Comparison of ENCODE assay signal across 8 cellular contexts in genomic region chr7:131507592-131508331, GRCh38. TPM values are rescaled to one million over a fixed set of nuclear protein-coding genes. Genes with fewer than 3 reads are reported as not detected.
DNase-seq lines count a peak whose midpoint lies in the region; TF ChIP-seq lines count a peak whose summit lies in the region.

No MANE protein-coding gene starts in this region.

- H3K14ac ChIP-seq in neuronal stem cell (ENCODE audit: low read length): no peak overlapping the region

- TF ChIP-seq CTCF in GM20000 (IDR thresholded peaks at IDR 0.05; ENCODE audit: extremely low read depth, missing control alignments) (peak; percentile 72), KMS-11 (conservative IDR thresholded peaks at IDR 0.05; ENCODE audit: low read depth, low read length) (peak; percentile 98), fibroblast of the aortic adventitia (IDR thresholded peaks at IDR 0.05; ENCODE audit: insufficient read depth, low read length) (peak; percentile 95), stomach (IDR thresholded peaks at IDR 0.05) (peak in 5 of 7 experiments; percentile 72 to 88 (median 84))

- H3K79me2 ChIP-seq in KMS-11 (ENCODE audit: insufficient read depth, low read depth): no peaks in the 10 kb centered on the region

- H2BK15ac ChIP-seq in neuronal stem cell (ENCODE audit: low read length): no peak overlapping the region

- intact Hi-C loops in stomach (cut with DNase I; ENCODE audit: low total_unique reads): loop anchor here (5.0 kb wide), 1 partner anchor 145 kb away; no protein-coding TSS in a partner anchor

- DNase-seq in COLO668 (lab: John Stamatoyannopoulos, UW; ENCODE audit: unreplicated experiment): peak; percentile 83
- peak; percentile 62 for DNase-seq in GM20000 (ENCODE audit: low spot score)
- DNase-seq in RPMI7951 (ENCODE audit: low read depth): peak; percentile 73
- DNase-seq in activated T-helper 1 cell treated with Interleukin-2 at 50 U/mL for 16 hours (ENCODE audit: low read depth): peak; percentile 59
- peak; percentile 75 for DNase-seq in fibroblast of the aortic adventitia (ENCODE audit: low read depth)
- peak; percentile 51 for DNase-seq in neuronal stem cell (ENCODE audit: low spot score)
- peak; percentile 90 for DNase-seq in stomach

- no CpG with 5 or more reads among the region's 14 CpGs for WGBS in neuronal stem cell (ENCODE audit: extremely low coverage in 2 of 2, insufficient read length in 2 of 2, insufficient replicate concordance in 1 of 2), 2 donors
- WGBS in stomach, 5 donors: 17 to 25% (median 19%) methylated on average over 12 to 14 of the region's 14 CpGs

- no peak for TF ChIP-seq POLR2A in stomach (IDR thresholded peaks at IDR 0.05)

- H3K9ac ChIP-seq in KMS-11: no peak overlapping the region
- H3K9ac ChIP-seq in neuronal stem cell (ENCODE audit: low read depth, low read length, poor library complexity): no peak overlapping the region

- H3K18ac ChIP-seq in neuronal stem cell (ENCODE audit: low read length): peak overlapping the region; percentile 20

- H3K4ac ChIP-seq in neuronal stem cell (ENCODE audit: low read length): no peak overlapping the region

- H2AFZ ChIP-seq in KMS-11 (ENCODE audit: low read depth) (peak overlapping the region; percentile 8; the same call in 1 of the 2 replicates), neuronal stem cell (ENCODE audit: low read length) (no peak overlapping the region)

- peaks cover 12% of the 10 kb centered on the region for H3K4me1 ChIP-seq in KMS-11 (ENCODE audit: low read depth, poor library complexity, severe bottlenecking)
- H3K4me1 ChIP-seq in neuronal stem cell (ENCODE audit: control insufficient read depth in 2 of 2, insufficient read depth in 1 of 2, low read depth in 1 of 2, low read length in 2 of 2): peaks cover 0 to 4% of the 10 kb centered on the region in 2 donors
- H3K4me1 ChIP-seq in stomach: peaks cover 11 to 34% (median 21%) of the 10 kb centered on the region in 4 donors

- H4K8ac ChIP-seq in neuronal stem cell (ENCODE audit: low read depth, low read length): no peak overlapping the region

- H2AK5ac ChIP-seq in neuronal stem cell (ENCODE audit: low read depth, low read length): no peak overlapping the region

- H3K36me3 ChIP-seq in KMS-11 (ENCODE audit: insufficient read depth): no peaks in the 10 kb centered on the region
- H3K36me3 ChIP-seq in neuronal stem cell (replicated peaks in 1 of 2; ENCODE audit: control insufficient read depth in 2 of 2, insufficient read depth in 2 of 2, low read length in 2 of 2): peaks cover 32 to 80% of the 10 kb centered on the region in 2 donors
- H3K36me3 ChIP-seq in stomach: peaks cover 0 to 5% (median 0%) of the 10 kb centered on the region in 4 donors

- no peaks in the 10 kb centered on the region for H3K27me3 ChIP-seq in KMS-11 (ENCODE audit: insufficient read depth, low read depth)
- H3K27me3 ChIP-seq in neuronal stem cell (ENCODE audit: control insufficient read depth in 3 of 3, insufficient read depth in 3 of 3, low read depth in 1 of 3, low read length in 3 of 3): no peaks in the 10 kb centered on the region
- no peaks in the 10 kb centered on the region for H3K27me3 ChIP-seq in stomach

- no peaks in the 10 kb centered on the region for H4K20me1 ChIP-seq in KMS-11 (ENCODE audit: insufficient read depth)

- no peak overlapping the region for H2BK5ac ChIP-seq in neuronal stem cell (ENCODE audit: low read length)

- no peak for TF ChIP-seq EP300 in stomach (IDR thresholded peaks at IDR 0.05)

- no peaks in the 10 kb centered on the region for H3K79me1 ChIP-seq in neuronal stem cell (ENCODE audit: low read depth, low read length)

- no peak overlapping the region for H2BK120ac ChIP-seq in neuronal stem cell (ENCODE audit: low read depth, low read length)

- H3K4me2 ChIP-seq in KMS-11 (no peak overlapping the region), neuronal stem cell (ENCODE audit: insufficient read depth, low read length, poor library complexity, severe bottlenecking) (no peak overlapping the region)

- no peak overlapping the region for H3K23ac ChIP-seq in neuronal stem cell (ENCODE audit: low read depth, low read length, poor library complexity)

- H3K9me3 ChIP-seq in neuronal stem cell (replicated peaks in 1 of 2; ENCODE audit: control insufficient read depth in 2 of 2, insufficient read depth in 1 of 2, low read depth in 1 of 2, low read length in 2 of 2) (no peaks in the 10 kb centered on the region), stomach (no peaks in the 10 kb centered on the region)

- no peak overlapping the region for H4K91ac ChIP-seq in neuronal stem cell (ENCODE audit: low read depth, low read length, poor library complexity)

- H2BK12ac ChIP-seq in neuronal stem cell (ENCODE audit: low read length): no peak overlapping the region

- H3K27ac ChIP-seq in KMS-11 (no peak overlapping the region), neuronal stem cell (replicated peaks; ENCODE audit: low read length) (no peak overlapping the region), stomach (no peak overlapping the region)

- H3K4me3 ChIP-seq in KMS-11 (IDR thresholded peaks at IDR 0.05; ENCODE audit: insufficient read depth, low read depth, low read length) (no peak overlapping the region), fibroblast of the aortic adventitia (ENCODE audit: low read depth, low read length) (no peak overlapping the region), neuronal stem cell (ENCODE audit: low read length in 2 of 2) (no peak overlapping the region), stomach (no peak overlapping the region)

RNA-seq across cellular contexts. Expression of gene PODXL, which starts 48.7 kb away (rescaled TPM):
- 48.2 and 49.0 TPM in 2 replicates for total RNA-seq in RPMI7951 (2014; rRNA removed; shearing (Covaris generic))
- 2.3 and 7.3 TPM in 2 replicates for total RNA-seq in fibroblast of the aortic adventitia (ENCODE audit: low replicate concordance)
- 42.1 TPM for polyA plus RNA-seq in neuronal stem cell (2013, experiment 1 of 2)
- 42.8 TPM for polyA plus RNA-seq in neuronal stem cell (2013, experiment 2 of 2)
- 100 to 1,000 TPM in 1 of 5 donors, 10 to 100 TPM in 3, 1 to 10 TPM in 1; 4.7 to 241 (median 30.4) TPM for total RNA-seq in stomach
- 1 to 10 TPM; 2.9 to 3.8 (median 3.5) TPM for polyA plus RNA-seq in stomach
